ENCODE assay signal across 15 cellular contexts in genomic region chr22:24190566-24191208, GRCh38. TPM values are rescaled to one million over a fixed set of nuclear protein-coding genes. Genes with fewer than 3 reads are reported as not detected.
DNase-seq lines count a peak whose midpoint lies in the region; ATAC-seq, FAIRE-seq and TF ChIP-seq lines count a peak whose summit lies in the region.
"Had no signal": no experiment of that assay in that cellular context is flagged by ENCODE, and none has a peak within 500 bp of the region (broad histone marks: within the 10 kb centered on the region; RNA-seq: fewer than 3 reads in every experiment).

No MANE protein-coding gene starts in this region.

- intact Hi-C loops in heart left ventricle (cut with DNase I), result loop anchor here in 1 of 10 donors (2.0 kb wide), 1 partner anchor 56 kb away; no protein-coding TSS in a partner anchor
- intact Hi-C loops in GM12878 (cut with micrococcal nuclease; ENCODE audit: unreplicated experiment), result no loop called here
- intact Hi-C loops in lower lobe of right lung (cut with DNase I), result no loop called here
- intact Hi-C loops in upper lobe of right lung (cut with DNase I), result loop anchor here (10.0 kb wide), 1 partner anchor 54 kb away; the partner anchor contains the start of gene GGT5

- POLR2A ChIA-PET in GM12878 (lab: Charles Lee), result interaction anchor here (1.2 kb wide), 1 partner anchor 38 kb away, joined by 3 read pairs; no protein-coding TSS in a partner anchor

- H3K9me3 ChIP-seq in cardiac muscle cell (ENCODE audit: low read depth) (no peaks in the 10 kb centered on the region), heart left ventricle (no peaks in the 10 kb centered on the region), GM12878 (replicated peaks; ENCODE audit: control insufficient read depth, insufficient read depth, low read length) (no peaks in the 10 kb centered on the region), lower lobe of right lung (no peaks in the 10 kb centered on the region), upper lobe of right lung (no peaks in the 10 kb centered on the region)

- no peak overlapping the region for H3K4me2 ChIP-seq in GM12878 (ENCODE audit: control insufficient read depth, insufficient read depth)

- TF ChIP-seq POLR2A in heart left ventricle (IDR thresholded peaks at IDR 0.05) (no peak), GM12878 (IDR thresholded peaks at IDR 0.05; ENCODE audit: low read depth, low read length) (no peak)

- H3K4me1 ChIP-seq in cardiac muscle cell (ENCODE audit: low read depth) (no peaks in the 10 kb centered on the region), heart left ventricle (peaks cover 0 to 20% (median 11%) of the 10 kb centered on the region in 12 donors), GM12878 (ENCODE audit: control insufficient read depth, insufficient read depth, low read length) (no peaks in the 10 kb centered on the region; the same call in 1 of the 2 replicates), lower lobe of right lung (peaks cover 28% of the 10 kb centered on the region), upper lobe of right lung (peaks cover 16% of the 10 kb centered on the region)

- RAD21 ChIA-PET in GM12878 (lab: Charles Lee; ENCODE audit: unreplicated experiment), result interaction anchor here (0.8 to 2.3 kb wide), 3 partner anchors 41 to 57 kb away, joined by 3 to 13 read pairs (median 4); no protein-coding TSS in a partner anchor

- 90 to 96% (median 92%) methylated on average over 6 to 8 of the region's 8 CpGs for WGBS in heart left ventricle, 4 donors
- 49% methylated on average over 7 of the region's 8 CpGs for WGBS in GM12878 (ENCODE audit: insufficient coverage, insufficient replicate concordance, low lambda C conversion rate, missing lambda C conversion rate)

- ATAC-seq in heart left ventricle, result no peak
- peak; percentile 26; the same call in 2 of the 3 replicates for ATAC-seq in GM12878
- no peak for ATAC-seq in lower lobe of right lung
- no peak for ATAC-seq in upper lobe of right lung
- no peak for ATAC-seq in GM19463 (IDR thresholded peaks at IDR 0.05; ENCODE audit: unreplicated experiment)
- ATAC-seq: effector memory CD8-positive, alpha-beta T cell had no signal

- peak; percentile 3 for TF ChIP-seq CTCF in cardiac muscle cell (IDR thresholded peaks at IDR 0.05; ENCODE audit: low read depth, low read length)
- TF ChIP-seq CTCF in heart left ventricle (IDR thresholded peaks at IDR 0.05), result no peak
- no peak for TF ChIP-seq CTCF in GM12878 (IDR thresholded peaks at IDR 0.05 in 2 of 3, conservative IDR thresholded peaks at IDR 0.05 in 1 of 3; ENCODE audit: control insufficient read depth in 2 of 3, extremely low read depth in 1 of 3, insufficient read depth in 1 of 3, low read depth in 3 of 3, low read length in 3 of 3)
- TF ChIP-seq CTCF in lower lobe of right lung (IDR thresholded peaks at IDR 0.05), result no peak
- TF ChIP-seq CTCF in upper lobe of right lung (IDR thresholded peaks at IDR 0.05), result no peak

- no peak for DNase-seq in cardiac muscle cell (ENCODE audit: low read depth in 1 of 2, low spot score in 1 of 2)
- DNase-seq in heart left ventricle, result no peak
- DNase-seq in GM12878 (ENCODE audit: low read depth, low spot score), result no peak
- DNase-seq in lower lobe of right lung, result no peak
- peak; percentile 56 for DNase-seq in upper lobe of right lung
- DNase-seq in hippocampal formation (lab: John Stamatoyannopoulos, UW), result no peak
- DNase-seq in COR-L47 (lab: John Stamatoyannopoulos, UW), result no peak
- DNase-seq: activated effector memory CD4-positive, alpha-beta T cell treated with Interleukin-2 at 50 U/mL for 16 hours; central memory CD4-positive, alpha-beta T cell; effector memory CD8-positive, alpha-beta T cell; midbrain; NCI-H2029 treated with DMSO at 0.1 percent for 48 hours; SHP77 treated with DMSO at 0.1 percent for 48 hours had no signal

- SMC1A ChIA-PET in GM12878 (lab: Charles Lee; ENCODE audit: uncharacterized antibody, unreplicated experiment), result interaction anchor here (0.6 to 3.1 kb wide), 8 partner anchors 10 to 139 kb away, joined by 3 to 16 read pairs (median 4); no protein-coding TSS in a partner anchor

- in situ Hi-C loops in GM12878 (cut with MboI), result no loop called here

- CTCF ChIA-PET in GM12878 (lab: Yijun Ruan, JAX), result interaction anchor here (0.7 to 3.0 kb wide), 14 partner anchors 16 to 312 kb away, joined by 3 to 27 read pairs (median 6); partner anchors contain the start of gene GGT5

- TF ChIP-seq EP300 in GM12878 (IDR thresholded peaks at IDR 0.05; ENCODE audit: borderline replicate concordance in 1 of 2, control insufficient read depth in 1 of 2, low read depth in 2 of 2, low read length in 2 of 2), result no peak

- no peaks in the 10 kb centered on the region for H4K20me1 ChIP-seq in GM12878 (ENCODE audit: control insufficient read depth, insufficient read depth)

- no peaks in the 10 kb centered on the region for H3K79me2 ChIP-seq in GM12878 (ENCODE audit: control insufficient read depth, insufficient read depth, low read length)

- FAIRE-seq in GM12878 (lab: Jason Lieb, UNC), result no peak

- no peak overlapping the region for H3K9ac ChIP-seq in GM12878 (ENCODE audit: control insufficient read depth, insufficient read depth, low read length)

- no peak overlapping the region for H3K27ac ChIP-seq in cardiac muscle cell
- peak overlapping the region in 1 of 12 donors; percentile 30 for H3K27ac ChIP-seq in heart left ventricle
- H3K27ac ChIP-seq in GM12878 (ENCODE audit: control insufficient read depth, insufficient read depth), result no peak overlapping the region
- peak overlapping the region; percentile 65 for H3K27ac ChIP-seq in lower lobe of right lung
- peak overlapping the region; percentile 17 for H3K27ac ChIP-seq in upper lobe of right lung
- H3K27ac ChIP-seq: HL-60 had no signal

- no peak overlapping the region for H3K4me3 ChIP-seq in cardiac muscle cell
- no peak overlapping the region for H3K4me3 ChIP-seq in heart left ventricle
- H3K4me3 ChIP-seq in GM12878, result no peak overlapping the region
- H3K4me3 ChIP-seq in lower lobe of right lung, result no peak overlapping the region
- H3K4me3 ChIP-seq in upper lobe of right lung, result no peak overlapping the region

- H2AFZ ChIP-seq in GM12878 (ENCODE audit: control insufficient read depth, low read depth, low read length), result no peak overlapping the region

- BruUV-seq in GM12878 (replicated peaks; lab: Mats Ljungman, UMichigan), result no TSS peak

- TF ChIP-seq RAD21 in GM12878 (IDR thresholded peaks at IDR 0.05; ENCODE audit: insufficient read depth, low read depth, low read length), result no peak

- H3K27me3 ChIP-seq in cardiac muscle cell, result no peaks in the 10 kb centered on the region
- H3K27me3 ChIP-seq in heart left ventricle, result no peaks in the 10 kb centered on the region
- H3K27me3 ChIP-seq in GM12878 (replicated peaks in 1 of 2; ENCODE audit: control insufficient read depth in 2 of 2, insufficient read depth in 2 of 2, low read length in 1 of 2), result no peaks in the 10 kb centered on the region
- no peaks in the 10 kb centered on the region for H3K27me3 ChIP-seq in lower lobe of right lung (ENCODE audit: low read depth)
- no peaks in the 10 kb centered on the region for H3K27me3 ChIP-seq in upper lobe of right lung

- H3K36me3 ChIP-seq in cardiac muscle cell, result no peaks in the 10 kb centered on the region
- peaks cover 0 to 5% (median 0%) of the 10 kb centered on the region in 9 donors for H3K36me3 ChIP-seq in heart left ventricle
- no peaks in the 10 kb centered on the region for H3K36me3 ChIP-seq in GM12878 (ENCODE audit: control insufficient read depth in 2 of 2, insufficient read depth in 2 of 2, low read length in 1 of 2)
- peaks cover 31% of the 10 kb centered on the region for H3K36me3 ChIP-seq in lower lobe of right lung
- H3K36me3 ChIP-seq in upper lobe of right lung, result no peaks in the 10 kb centered on the region

RNA-seq across cellular contexts. Expression of gene SUSD2, which starts 9.4 kb away (rescaled TPM):
- total RNA-seq in cardiac muscle cell (2.2 and 2.6 TPM in 2 replicates), heart left ventricle (10 to 100 TPM in 1 of 9 donors, 1 to 10 TPM in 8; 1.5 to 12.6 (median 2.6) TPM), GM12878 (2014; rRNA removed) (0.11 TPM in 1 of 2 replicates, not detected in the other), GM12878 (2014; rRNA removed; fragmentation: Illumina TruSeq; extraction: Trizol) (not detected in 2 replicates), GM12878 (2021) (0.11 and 0.31 TPM in 2 replicates), lower lobe of right lung (200 TPM), upper lobe of right lung (277 TPM)
- polyA plus RNA-seq in cardiac muscle cell (1.8 and 2.2 TPM in 2 replicates), heart left ventricle (1 to 10 TPM; 2.7 to 3.5 TPM), GM12878 (2011; rRNA removed) (0.06 and 0.12 TPM in 2 replicates), GM12878 (2014; fragmentation: Illumina TruSeq; extraction: Trizol) (not detected in 2 replicates), GM12878 (2014; fragmentation: Nextera tagmentation; extraction: Ambion mirVana) (not detected), GM12878 (2014; rRNA removed) (0.04 and 0.08 TPM in 2 replicates), GM12878 (2016; fragmentation: Nextera tagmentation; extraction: Ambion mirVana) (under 1 TPM in 1 of 2 experiments, not detected in 1; 0.05 TPM)
- 0.44 and 0.54 TPM in 2 replicates for total RNA-seq in GM12878 (2013; cell fraction: nucleolus; rRNA removed)
- polyA plus RNA-seq in GM12878 (2011; ENCODE audit: low read depth), result not detected
- 0.16 and 0.22 TPM in 2 replicates for polyA plus RNA-seq in GM12878 (2011; cell fraction: cytosol; rRNA removed)
- 1.3 and 1.4 TPM in 2 replicates for polyA plus RNA-seq in GM12878 (2011; cell fraction: nucleus; rRNA removed)
- 0.03 and 0.04 TPM in 2 replicates for polyA plus RNA-seq in GM12878 (2012)
- polyA minus RNA-seq in GM12878 (2011; rRNA and poly(A)+ RNA removed), result 0.21 and 0.22 TPM in 2 replicates
- polyA minus RNA-seq in GM12878 (2011; cell fraction: cytosol; rRNA and poly(A)+ RNA removed), result not detected in 2 replicates
- 0.60 and 0.86 TPM in 2 replicates for polyA minus RNA-seq in GM12878 (2011; cell fraction: nucleus; rRNA and poly(A)+ RNA removed)

RNA-seq across cellular contexts. Expression of gene GGT5, which starts 54.2 kb away (rescaled TPM):
- total RNA-seq in cardiac muscle cell (0.21 and 0.35 TPM in 2 replicates), heart left ventricle (10 to 100 TPM in 7 of 9 donors, 1 to 10 TPM in 2; 6.1 to 71.5 (median 15.5) TPM), GM12878 (2014; rRNA removed) (not detected in 2 replicates), GM12878 (2014; rRNA removed; fragmentation: Illumina TruSeq; extraction: Trizol) (not detected in 2 replicates), GM12878 (2021) (not detected in 2 replicates), lower lobe of right lung (29.4 TPM), upper lobe of right lung (66.5 TPM)
- polyA plus RNA-seq in cardiac muscle cell (2.3 and 3.6 TPM in 2 replicates), heart left ventricle (10 to 100 TPM; 30.9 to 41.6 TPM), GM12878 (2011; rRNA removed) (not detected in 2 replicates), GM12878 (2014; fragmentation: Illumina TruSeq; extraction: Trizol) (not detected in 2 replicates), GM12878 (2014; fragmentation: Nextera tagmentation; extraction: Ambion mirVana) (not detected), GM12878 (2014; rRNA removed) (not detected in 2 replicates), GM12878 (2016; fragmentation: Nextera tagmentation; extraction: Ambion mirVana) (under 1 TPM in 1 of 2 experiments, not detected in 1; 0.34 TPM)
- total RNA-seq in GM12878 (2013; cell fraction: nucleolus; rRNA removed), result not detected in 2 replicates
- not detected for polyA plus RNA-seq in GM12878 (2011; ENCODE audit: low read depth)
- 0.03 and 0.19 TPM in 2 replicates for polyA plus RNA-seq in GM12878 (2011; cell fraction: cytosol; rRNA removed)
- 0.12 and 0.22 TPM in 2 replicates for polyA plus RNA-seq in GM12878 (2011; cell fraction: nucleus; rRNA removed)
- not detected in 2 replicates for polyA plus RNA-seq in GM12878 (2012)
- polyA minus RNA-seq in GM12878 (2011; rRNA and poly(A)+ RNA removed), result 0.07 and 0.10 TPM in 2 replicates
- polyA minus RNA-seq in GM12878 (2011; cell fraction: cytosol; rRNA and poly(A)+ RNA removed), result not detected in 2 replicates
- polyA minus RNA-seq in GM12878 (2011; cell fraction: nucleus; rRNA and poly(A)+ RNA removed), result 0.36 and 0.67 TPM in 2 replicates

Comparison
In these comparisons a context has a peak if more than half of its experiments do, and no peak if none do; other contexts are left out.
1. H3K27ac ChIP-seq: peak in lower lobe of right lung (single experiment) and upper lobe of right lung (single experiment); none in cardiac muscle cell (single experiment) and GM12878 (single experiment).
2. RNA of gene SUSD2, which starts 9.4 kb away (total RNA-seq): 277 TPM in upper lobe of right lung (single experiment) and 200 TPM in lower lobe of right lung (single experiment); 1.5 to 12.6 TPM in heart left ventricle, 2.2 to 2.6 TPM in cardiac muscle cell and 0.11 to 0.54 TPM in GM12878; every median in the first group is over 10 times any median in the second.